In genomic region chr18:8367217-8367988, GRCh38 we compare ENCODE assay signal across 8 cellular contexts.
DNase-seq lines count a peak whose midpoint lies in the region; ATAC-seq and TF ChIP-seq lines count a peak whose summit lies in the region.

No MANE protein-coding gene starts in this region.

- in situ Hi-C loops in ACHN (cut with HindIII; ENCODE audit: low pct_ligation_motif_present, low pct_unique_long_range_greater_than_20kb, low sequenced_read_pairs) (no loop called here), brain microvascular endothelial cell (cut with HindIII; ENCODE audit: low pct_ligation_motif_present, low sequenced_read_pairs) (no loop called here)

- H3K27ac ChIP-seq in brain microvascular endothelial cell = no peak overlapping the region

- ATAC-seq in GM18867 (IDR thresholded peaks at IDR 0.05; ENCODE audit: unreplicated experiment) (peak; percentile 73), GM18517 (IDR thresholded peaks at IDR 0.05; ENCODE audit: unreplicated experiment) (no peak), HG02870 (IDR thresholded peaks at IDR 0.05; ENCODE audit: unreplicated experiment) (no peak)

- peak overlapping the region; percentile 27 for H3K4me3 ChIP-seq in brain microvascular endothelial cell (ENCODE audit: low read depth, low read length)

- no peaks in the 10 kb centered on the region for H3K27me3 ChIP-seq in brain microvascular endothelial cell (replicated peaks)

- H3K36me3 ChIP-seq in brain microvascular endothelial cell (replicated peaks) = no peaks in the 10 kb centered on the region

- peak; percentile 70 for TF ChIP-seq CTCF in brain microvascular endothelial cell (IDR thresholded peaks at IDR 0.05; ENCODE audit: low read depth, low read length, missing control alignments)

- DNase-seq in ACHN (peak; percentile 57), NCI-H524 treated with DMSO at 0.1 percent for 48 hours (lab: John Stamatoyannopoulos, UW) (peak; percentile 57), brain microvascular endothelial cell (no peak), inferior parietal cortex (ENCODE audit: extremely low spot score) (peak; percentile 47)
- DNase-seq in stimulated activated CD4-positive, alpha-beta T cell treated with anti-CD3 and anti-CD28 coated beads, Interleukin-2, amount 100 ng/mL, for 48 hours = peak; percentile 13 to 16
